In the genomic region with DNA sequence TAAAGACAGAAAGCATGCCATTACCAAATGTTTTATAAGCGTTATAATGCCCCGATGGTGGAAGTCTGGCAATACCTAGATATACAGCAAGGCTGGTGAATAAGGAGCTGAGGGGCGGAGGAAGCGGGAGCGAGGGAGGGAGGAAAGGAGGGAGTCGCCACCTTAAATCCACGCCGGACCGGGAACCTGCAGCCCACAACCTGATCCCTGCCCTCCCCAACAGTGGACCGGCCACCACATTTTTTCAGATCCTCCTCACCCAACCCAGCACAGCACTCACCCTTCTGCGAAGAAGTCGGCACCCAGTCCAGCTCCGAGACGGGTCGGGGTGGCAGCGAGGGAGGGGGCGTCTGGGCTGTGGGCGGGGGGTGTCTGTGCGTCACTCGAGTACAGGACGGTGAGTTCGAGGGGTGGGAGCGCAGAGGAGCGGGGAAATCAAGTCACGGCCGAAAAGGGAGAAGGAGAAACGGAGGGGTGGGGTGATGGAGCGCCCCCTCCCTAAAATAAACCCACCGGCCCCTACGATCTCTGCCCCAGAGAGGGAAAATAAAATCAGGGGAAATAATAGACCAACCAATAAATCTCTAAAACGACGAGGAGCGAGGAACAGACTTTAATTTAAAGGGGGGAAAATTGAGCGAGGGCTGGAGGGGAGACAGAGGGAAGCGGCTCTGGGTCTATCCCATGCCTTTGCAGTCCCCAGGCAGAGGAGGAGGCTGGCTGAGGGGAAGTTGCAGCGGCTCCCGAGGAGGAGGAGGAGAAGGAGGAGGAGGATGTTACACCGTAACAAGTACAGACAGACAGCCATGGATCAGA, we compare ENCODE assay signal across 1 cellular context.
A peak's percentile ranks its signal among the peaks of the same experiment; 100 is the strongest.
TF ChIP-seq lines count a peak whose summit lies in the region.

No MANE protein-coding gene starts in this region.

TF ChIP-seq in K562, 482 proteins besides CTCF, POLR2A, EP300 and RAD21 (continued from another document):
- peak; percentile 79; the same call in 1 of the 2 replicates for TF ChIP-seq CTBP1 (IDR thresholded peaks at IDR 0.05; ENCODE audit: borderline replicate concordance)
- TF ChIP-seq NFRKB (IDR thresholded peaks at IDR 0.05; ENCODE audit: low read depth): 0 out of 2 replicates have a peak, but pooled peaks have one; percentile 58
- TF ChIP-seq MAZ (CRISPR knock-in tag; conservative IDR thresholded peaks at IDR 0.05 in 1 of 2, IDR thresholded peaks at IDR 0.05 in 1 of 2): peak; percentile 51 to 76
- TF ChIP-seq RFX1 (IDR thresholded peaks at IDR 0.05): no peak
- no peak for TF ChIP-seq SP1 (CRISPR knock-in tag; IDR thresholded peaks at IDR 0.05)
- TF ChIP-seq KLF10 (CRISPR knock-in tag; IDR thresholded peaks at IDR 0.05): no peak
- no peak for TF ChIP-seq ZNF124 (CRISPR knock-in tag; IDR thresholded peaks at IDR 0.05)
- peak; percentile 53 for TF ChIP-seq EGR1 (conservative IDR thresholded peaks at IDR 0.05)
- TF ChIP-seq GATAD2A (IDR thresholded peaks at IDR 0.05): peak; percentile 65; the same call in 1 of the 2 replicates
- TF ChIP-seq E2F3 (CRISPR knock-in tag; IDR thresholded peaks at IDR 0.05): no peak
- no peak for TF ChIP-seq NEUROD1 (IDR thresholded peaks at IDR 0.05; ENCODE audit: borderline replicate concordance, low read depth, low read length, partially characterized antibody)
- peak; percentile 32; the same call in 1 of the 2 replicates for TF ChIP-seq L3MBTL2 (IDR thresholded peaks at IDR 0.05)
- TF ChIP-seq ZBTB7A (IDR thresholded peaks at IDR 0.05; ENCODE audit: borderline replicate concordance, control insufficient read depth, low read depth, low read length): peak; percentile 81; the same call in 1 of the 2 replicates
- TF ChIP-seq POLR2B (IDR thresholded peaks at IDR 0.05; ENCODE audit: low read depth, partially characterized antibody): peak; percentile 78
- peak; percentile 18; the same call in 1 of the 2 replicates for TF ChIP-seq ETV1 (tag; conservative IDR thresholded peaks at IDR 0.05; ENCODE audit: low read depth)
- TF ChIP-seq XRCC5 (IDR thresholded peaks at IDR 0.05; ENCODE audit: low read depth, low read length): no peak
- TF ChIP-seq LCOR (CRISPR knock-in tag; IDR thresholded peaks at IDR 0.05): no peak
- no peak for TF ChIP-seq SMAD3 (CRISPR knock-in tag; conservative IDR thresholded peaks at IDR 0.05)
- TF ChIP-seq MYC (IDR thresholded peaks at IDR 0.05; ENCODE audit: low read depth, low read length): peak; percentile 23; the same call in 1 of the 2 replicates
- no peak for TF ChIP-seq MYC (CRISPR knock-in tag; IDR thresholded peaks at IDR 0.05; ENCODE audit: borderline replicate concordance, low read depth)
- TF ChIP-seq RUNX1 (IDR thresholded peaks at IDR 0.05; ENCODE audit: low read depth): 0 out of 2 replicates have a peak, but pooled peaks have one; percentile 51
- TF ChIP-seq, protein P1, sequence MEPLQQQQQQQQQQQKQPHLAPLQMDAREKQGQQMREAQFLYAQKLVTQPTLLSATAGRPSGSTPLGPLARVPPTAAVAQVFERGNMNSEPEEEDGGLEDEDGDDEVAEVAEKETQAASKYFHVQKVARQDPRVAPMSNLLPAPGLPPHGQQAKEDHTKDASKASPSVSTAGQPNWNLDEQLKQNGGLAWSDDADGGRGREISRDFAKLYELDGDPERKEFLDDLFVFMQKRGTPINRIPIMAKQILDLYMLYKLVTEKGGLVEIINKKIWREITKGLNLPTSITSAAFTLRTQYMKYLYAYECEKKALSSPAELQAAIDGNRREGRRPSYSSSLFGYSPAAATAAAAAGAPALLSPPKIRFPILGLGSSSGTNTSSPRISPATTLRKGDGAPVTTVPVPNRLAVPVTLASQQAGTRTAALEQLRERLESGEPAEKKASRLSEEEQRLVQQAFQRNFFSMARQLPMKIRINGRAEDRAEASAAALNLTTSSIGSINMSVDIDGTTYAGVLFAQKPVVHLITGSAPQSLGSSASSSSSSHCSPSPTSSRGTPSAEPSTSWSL (CRISPR knock-in tag; IDR thresholded peaks at IDR 0.05; ENCODE audit: borderline replicate concordance): no peak
- no peak for TF ChIP-seq ZNF77 (CRISPR knock-in tag; IDR thresholded peaks at IDR 0.05)
- no peak for TF ChIP-seq ELF1 (tag; IDR thresholded peaks at IDR 0.05)
- no peak for TF ChIP-seq PRPF4 (IDR thresholded peaks at IDR 0.05; ENCODE audit: insufficient read depth, low read depth, low read length, poor library complexity, severe bottlenecking)
- no peak for TF ChIP-seq POLR2G (IDR thresholded peaks at IDR 0.05; ENCODE audit: low read depth, low read length)
- TF ChIP-seq EP400 (IDR thresholded peaks at IDR 0.05): peak; percentile 34
- TF ChIP-seq, protein P2, sequence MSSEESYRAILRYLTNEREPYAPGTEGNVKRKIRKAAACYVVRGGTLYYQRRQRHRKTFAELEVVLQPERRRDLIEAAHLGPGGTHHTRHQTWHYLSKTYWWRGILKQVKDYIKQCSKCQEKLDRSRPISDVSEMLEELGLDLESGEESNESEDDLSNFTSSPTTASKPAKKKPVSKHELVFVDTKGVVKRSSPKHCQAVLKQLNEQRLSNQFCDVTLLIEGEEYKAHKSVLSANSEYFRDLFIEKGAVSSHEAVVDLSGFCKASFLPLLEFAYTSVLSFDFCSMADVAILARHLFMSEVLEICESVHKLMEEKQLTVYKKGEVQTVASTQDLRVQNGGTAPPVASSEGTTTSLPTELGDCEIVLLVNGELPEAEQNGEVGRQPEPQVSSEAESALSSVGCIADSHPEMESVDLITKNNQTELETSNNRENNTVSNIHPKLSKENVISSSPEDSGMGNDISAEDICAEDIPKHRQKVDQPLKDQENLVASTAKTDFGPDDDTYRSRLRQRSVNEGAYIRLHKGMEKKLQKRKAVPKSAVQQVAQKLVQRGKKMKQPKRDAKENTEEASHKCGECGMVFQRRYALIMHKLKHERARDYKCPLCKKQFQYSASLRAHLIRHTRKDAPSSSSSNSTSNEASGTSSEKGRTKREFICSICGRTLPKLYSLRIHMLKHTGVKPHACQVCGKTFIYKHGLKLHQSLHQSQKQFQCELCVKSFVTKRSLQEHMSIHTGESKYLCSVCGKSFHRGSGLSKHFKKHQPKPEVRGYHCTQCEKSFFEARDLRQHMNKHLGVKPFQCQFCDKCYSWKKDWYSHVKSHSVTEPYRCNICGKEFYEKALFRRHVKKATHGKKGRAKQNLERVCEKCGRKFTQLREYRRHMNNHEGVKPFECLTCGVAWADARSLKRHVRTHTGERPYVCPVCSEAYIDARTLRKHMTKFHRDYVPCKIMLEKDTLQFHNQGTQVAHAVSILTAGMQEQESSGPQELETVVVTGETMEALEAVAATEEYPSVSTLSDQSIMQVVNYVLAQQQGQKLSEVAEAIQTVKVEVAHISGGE (CRISPR knock-in tag; IDR thresholded peaks at IDR 0.05): 0 out of 6 replicates have a peak, but pooled peaks of 1 of the 3 experiments have one; percentile 25
- 0 out of 2 replicates have a peak, but pooled peaks have one; percentile 30 for TF ChIP-seq NBN (IDR thresholded peaks at IDR 0.05; ENCODE audit: low read depth)
TF ChIP-seq in K562: peak in this region for 52.
